Comparison of ENCODE assay signal across 9 cellular contexts in genomic region chr12:68932701-68933563, GRCh38. TPM values are rescaled to one million over a fixed set of nuclear protein-coding genes. Genes with fewer than 3 reads are reported as not detected.
DNase-seq lines count a peak whose midpoint lies in the region; ATAC-seq and TF ChIP-seq lines count a peak whose summit lies in the region.
"Had no signal": no experiment of that assay in that cellular context is flagged by ENCODE, and none has a peak within 500 bp of the region (broad histone marks: within the 10 kb centered on the region; RNA-seq: fewer than 3 reads in every experiment).

CPM (minus strand) TSS chr12:68933171; CDS start chr12:68932837, 334 bp downstream.

- H3K36me3 ChIP-seq in Peyer's patch: no peaks in the 10 kb centered on the region

- no peaks in the 10 kb centered on the region for H3K27me3 ChIP-seq in Peyer's patch

- H3K4me1 ChIP-seq in Peyer's patch: peaks cover 0 to 8% (median 2%) of the 10 kb centered on the region in 4 donors

- TF ChIP-seq POLR2A in Peyer's patch (IDR thresholded peaks at IDR 0.05): peak; percentile 79 to 88

- peaks cover 33% of the 10 kb centered on the region for H3K36me3 Mint-ChIP-seq in activated T-helper 2 cell treated with anti-CD3 and anti-CD28 coated beads, Interferon-gamma antibody, Interleukin-2, Interleukin-4, amounts not matched to agents 10 μg/mL and 5 μg/mL and 100 μg/mL, durations not matched to agents 14 hours and 24 hours and 36 hours (ENCODE audit: low read depth)
- no peaks in the 10 kb centered on the region for H3K36me3 Mint-ChIP-seq in nephron progenitor cell (ENCODE audit: low read depth)

- peak within 1 kb of the TSS; percentile 47 to 72 (median 66) for H3K27ac ChIP-seq in Peyer's patch

- no peak for TF ChIP-seq CTCF in Peyer's patch (IDR thresholded peaks at IDR 0.05)
- no peak for TF ChIP-seq CTCF in fibroblast of villous mesenchyme (IDR thresholded peaks at IDR 0.05; ENCODE audit: insufficient read depth, low read depth, low read length)
- no peak for TF ChIP-seq CTCF in nephron progenitor cell (IDR thresholded peaks at IDR 0.05)

- H3K4me3 ChIP-seq in Peyer's patch (peak within 1 kb of the TSS; percentile 50 to 81 (median 76)), fibroblast of villous mesenchyme (ENCODE audit: low read depth, low read length) (peak within 1 kb of the TSS; percentile 62)

- H3K4me3 Mint-ChIP-seq in activated T-helper 2 cell treated with anti-CD3 and anti-CD28 coated beads, Interferon-gamma antibody, Interleukin-2, Interleukin-4, amounts not matched to agents 10 μg/mL and 5 μg/mL and 100 μg/mL, durations not matched to agents 14 hours and 24 hours and 36 hours (ENCODE audit: low read depth): peak within 1 kb of the TSS; percentile 96
- H3K4me3 Mint-ChIP-seq in nephron progenitor cell: peak within 1 kb of the TSS; percentile 84

- H3K9me3 Mint-ChIP-seq in activated T-helper 2 cell treated with anti-CD3 and anti-CD28 coated beads, Interferon-gamma antibody, Interleukin-2, Interleukin-4, amounts not matched to agents 10 μg/mL and 5 μg/mL and 100 μg/mL, durations not matched to agents 14 hours and 24 hours and 36 hours: peaks cover 5% of the 10 kb centered on the region
- H3K9me3 Mint-ChIP-seq in nephron progenitor cell: peaks cover 13% of the 10 kb centered on the region

- H3K27me3 Mint-ChIP-seq in activated T-helper 2 cell treated with anti-CD3 and anti-CD28 coated beads, Interferon-gamma antibody, Interleukin-2, Interleukin-4, amounts not matched to agents 10 μg/mL and 5 μg/mL and 100 μg/mL, durations not matched to agents 14 hours and 24 hours and 36 hours (ENCODE audit: low read depth): no peaks in the 10 kb centered on the region
- H3K27me3 Mint-ChIP-seq in nephron progenitor cell (ENCODE audit: low read depth, poor library complexity): peaks cover 54% of the 10 kb centered on the region

- peaks cover 29% of the 10 kb centered on the region for H3K4me1 Mint-ChIP-seq in activated T-helper 2 cell treated with anti-CD3 and anti-CD28 coated beads, Interferon-gamma antibody, Interleukin-2, Interleukin-4, amounts not matched to agents 10 μg/mL and 5 μg/mL and 100 μg/mL, durations not matched to agents 14 hours and 24 hours and 36 hours (ENCODE audit: low read depth)
- peaks cover 9% of the 10 kb centered on the region for H3K4me1 Mint-ChIP-seq in nephron progenitor cell

- H3K9me3 ChIP-seq in Peyer's patch: no peaks in the 10 kb centered on the region

- DNase-seq in AG20443 (ENCODE audit: low spot score) (peak; percentile 90), Peyer's patch (peak; percentile 68 to 88 (median 87)), fibroblast of villous mesenchyme (ENCODE audit: low read depth) (peak; percentile 38), nephron progenitor cell (peak; percentile 84)
- DNase-seq in activated T-helper 2 cell treated with anti-CD3 and anti-CD28 coated beads, Interferon-gamma antibody, Interleukin-2, Interleukin-4, amounts not matched to agents 10 μg/mL and 5 μg/mL and 100 μg/mL, durations not matched to agents 14 hours and 24 hours and 36 hours (ENCODE audit: low spot score): peak; percentile 80
- peak; percentile 80 for DNase-seq in stimulated activated naive CD8-positive, alpha-beta T cell treated with anti-CD3 and anti-CD28 coated beads, Interleukin-15, Interleukin-2, amounts not matched to agents 100 U/mL and 50 U/mL, for 24 hours

- peak within 1 kb of the TSS; percentile 84 for H3K27ac Mint-ChIP-seq in activated T-helper 2 cell treated with anti-CD3 and anti-CD28 coated beads, Interferon-gamma antibody, Interleukin-2, Interleukin-4, amounts not matched to agents 10 μg/mL and 5 μg/mL and 100 μg/mL, durations not matched to agents 14 hours and 24 hours and 36 hours
- H3K27ac Mint-ChIP-seq in nephron progenitor cell: no peak within 1 kb of the TSS

- ATAC-seq in GM19043 (IDR thresholded peaks at IDR 0.05; ENCODE audit: low read depth, unreplicated experiment): peak; percentile 90
- ATAC-seq in HG03280 (IDR thresholded peaks at IDR 0.05; ENCODE audit: unreplicated experiment): peak; percentile 97
- peak; percentile 98 for ATAC-seq in stimulated activated naive CD8-positive, alpha-beta T cell treated with anti-CD3 and anti-CD28 coated beads, Interleukin-15, Interleukin-2, amounts not matched to agents 100 U/mL and 50 U/mL, for 24 hours

- intact Hi-C loops in activated T-helper 2 cell treated with anti-CD3 and anti-CD28 coated beads, Interferon-gamma antibody, Interleukin-2, Interleukin-4, amounts not matched to agents 10 μg/mL and 5 μg/mL and 100 μg/mL, durations not matched to agents 14 hours and 24 hours and 36 hours (cut with micrococcal nuclease): loop anchor here (1.0 to 10.0 kb wide), 7 partner anchors 14 to 322 kb away; partner anchors contain the start of gene MDM2

RNA-seq across cellular contexts. Expression of gene CPM, which starts in this region (rescaled TPM):
- total RNA-seq in Peyer's patch (10 to 100 TPM; 11.7 to 45.4 (median 33.9) TPM), fibroblast of villous mesenchyme (8.4 and 23.3 TPM in 2 replicates)
- total RNA-seq in activated T-helper 2 cell treated with anti-CD3 and anti-CD28 coated beads, Interferon-gamma antibody, Interleukin-2, Interleukin-4, amounts not matched to agents 10 μg/mL and 5 μg/mL and 100 μg/mL, durations not matched to agents 14 hours and 24 hours and 36 hours: 48.1 and 49.7 TPM in 2 replicates
- total RNA-seq: HT1080 had no signal

Comparison
In these comparisons a context has a peak if more than half of its experiments do, and no peak if none do; other contexts are left out.
1. Peak in every context shown above with its lines: DNase-seq, ATAC-seq, H3K4me3 ChIP-seq and H3K27ac ChIP-seq.
2. DNase-seq: peak in every context shown above with its lines; median percentile 90 in AG20443; 87 in Peyer's patch; 84 in nephron progenitor cell; 80 in activated T-helper 2 cell treated with anti-CD3 and anti-CD28 coated beads, Interferon-gamma antibody, Interleukin-2, Interleukin-4, amounts not matched to agents 10 μg/mL and 5 μg/mL and 100 μg/mL, durations not matched to agents 14 hours and 24 hours and 36 hours; 80 in stimulated activated naive CD8-positive, alpha-beta T cell treated with anti-CD3 and anti-CD28 coated beads, Interleukin-15, Interleukin-2, amounts not matched to agents 100 U/mL and 50 U/mL, for 24 hours; 38 in fibroblast of villous mesenchyme.